In the genomic region with DNA sequence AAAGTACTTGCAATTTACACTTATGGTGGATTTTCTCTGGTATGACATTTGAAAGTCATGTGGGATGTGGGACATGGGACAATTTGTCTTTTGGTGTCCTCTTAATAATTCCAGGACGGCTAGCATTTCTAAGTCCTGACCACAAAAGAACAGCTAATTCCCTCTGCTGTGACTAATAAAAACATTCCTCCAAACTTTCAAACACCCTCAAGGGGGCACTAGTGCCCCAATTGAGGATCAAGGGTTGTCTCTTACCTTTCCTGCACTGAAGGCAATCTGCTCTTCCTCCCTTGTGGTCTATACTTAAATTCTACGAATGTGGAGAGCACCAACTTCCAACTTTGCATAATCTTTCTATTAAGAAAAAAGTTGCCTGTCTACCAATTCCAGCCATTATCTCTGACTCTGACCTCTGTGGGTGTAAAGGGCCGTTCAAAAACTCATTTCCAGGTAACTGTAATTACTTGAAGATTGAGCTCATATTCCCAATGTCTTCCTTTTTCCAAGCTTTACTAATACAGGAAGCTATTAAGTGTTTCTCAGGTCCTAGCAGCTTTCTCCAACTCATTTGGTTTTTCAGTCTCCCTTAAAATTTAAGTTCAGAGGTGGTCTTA, we compare ENCODE assay signal across 8 cellular contexts.
A peak's percentile ranks its signal among the peaks of the same experiment; 100 is the strongest.
DNase-seq lines count a peak whose midpoint lies in the region; ATAC-seq and TF ChIP-seq lines count a peak whose summit lies in the region.

No MANE protein-coding gene starts in this region.

- H3K9me3 ChIP-seq in thyroid gland, result no peaks in the 10 kb centered on the region

- no peak for TF ChIP-seq EP300 in Ishikawa (IDR thresholded peaks at IDR 0.05; ENCODE audit: borderline replicate concordance)

- peaks cover 3% of the 10 kb centered on the region for H3K36me3 Mint-ChIP-seq in T-helper 2 cell treated with Interferon-gamma antibody and Interleukin-4, amounts not matched to agents 5 μg/mL and 100 μg/mL, for 36 hours (ENCODE audit: low read depth)
- H3K36me3 Mint-ChIP-seq in chondrocyte (ENCODE audit: low read depth) (peaks cover 11% of the 10 kb centered on the region), mesothelial cell of epicardium (peaks cover 10% of the 10 kb centered on the region)

- H3K4me1 ChIP-seq in thyroid gland, result no peaks in the 10 kb centered on the region

- intact Hi-C loops in thyroid gland (cut with DNase I), result loop anchor here (10.0 kb wide), 1 partner anchor 52 kb away; no protein-coding TSS in a partner anchor

- no peak overlapping the region for H3K4me3 Mint-ChIP-seq in T-helper 2 cell treated with Interferon-gamma antibody and Interleukin-4, amounts not matched to agents 5 μg/mL and 100 μg/mL, for 36 hours
- H3K4me3 Mint-ChIP-seq in chondrocyte (ENCODE audit: unreplicated experiment) (no peak overlapping the region), mesothelial cell of epicardium (no peak overlapping the region)

- peaks cover 3% of the 10 kb centered on the region for H3K9me3 Mint-ChIP-seq in T-helper 2 cell treated with Interferon-gamma antibody and Interleukin-4, amounts not matched to agents 5 μg/mL and 100 μg/mL, for 36 hours
- H3K9me3 Mint-ChIP-seq in chondrocyte (ENCODE audit: low read depth) (peaks cover 14% of the 10 kb centered on the region), mesothelial cell of epicardium (peaks cover 22% of the 10 kb centered on the region)

- H3K36me3 ChIP-seq in thyroid gland, result no peaks in the 10 kb centered on the region

- no peak overlapping the region for H3K27ac ChIP-seq in thyroid gland

- peak; percentile 83 for TF ChIP-seq RAD21 in Ishikawa (IDR thresholded peaks at IDR 0.05; ENCODE audit: low read depth)

- no peak for TF ChIP-seq POLR2A in thyroid gland (IDR thresholded peaks at IDR 0.05)

- H3K4me3 ChIP-seq in thyroid gland (replicated peaks in 1 of 3), result no peak overlapping the region

- no peaks in the 10 kb centered on the region for H3K27me3 ChIP-seq in thyroid gland

- no peak overlapping the region for H3K27ac Mint-ChIP-seq in T-helper 2 cell treated with Interferon-gamma antibody and Interleukin-4, amounts not matched to agents 5 μg/mL and 100 μg/mL, for 36 hours
- H3K27ac Mint-ChIP-seq in chondrocyte (ENCODE audit: unreplicated experiment) (no peak overlapping the region), mesothelial cell of epicardium (no peak overlapping the region)

- CTCF ChIA-PET in GM10248 (lab: Yijun Ruan, JAX), result interaction anchor here (0.6 to 13.4 kb wide), 39 partner anchors 8 to 379 kb away, joined by 3 to 328 read pairs (median 5); partner anchors contain the start of genes DERA and RERG

- peaks cover 16% of the 10 kb centered on the region for H3K27me3 Mint-ChIP-seq in T-helper 2 cell treated with Interferon-gamma antibody and Interleukin-4, amounts not matched to agents 5 μg/mL and 100 μg/mL, for 36 hours (ENCODE audit: low read depth)
- H3K27me3 Mint-ChIP-seq in chondrocyte (ENCODE audit: low read depth) (no peaks in the 10 kb centered on the region), mesothelial cell of epicardium (ENCODE audit: low read depth) (no peaks in the 10 kb centered on the region)

- peak; percentile 75 for ATAC-seq in GM21717 (IDR thresholded peaks at IDR 0.05; ENCODE audit: unreplicated experiment)

- peak; percentile 64 for TF ChIP-seq CTCF in GM10248 (IDR thresholded peaks at IDR 0.05; ENCODE audit: control extremely low read depth, extremely low read depth, low read depth, missing control alignments)
- peak; percentile 88 for TF ChIP-seq CTCF in chondrocyte (IDR thresholded peaks at IDR 0.05)
- TF ChIP-seq CTCF in thyroid gland (IDR thresholded peaks at IDR 0.05), result peak in 4 of 6 experiments; percentile 37 to 64 (median 43)
- TF ChIP-seq CTCF in mesothelial cell of epicardium (IDR thresholded peaks at IDR 0.05; ENCODE audit: unreplicated experiment), result no peak

- H3K4me1 Mint-ChIP-seq in T-helper 2 cell treated with Interferon-gamma antibody and Interleukin-4, amounts not matched to agents 5 μg/mL and 100 μg/mL, for 36 hours (ENCODE audit: low read depth), result peaks cover 14% of the 10 kb centered on the region
- H3K4me1 Mint-ChIP-seq in chondrocyte (ENCODE audit: low read depth), result peaks cover 29% of the 10 kb centered on the region
- H3K4me1 Mint-ChIP-seq in mesothelial cell of epicardium, result no peaks in the 10 kb centered on the region

- WGBS in thyroid gland, 2 donors, result 39 to 46% methylated on average over 3 of the region's 3 CpGs

- POLR2A ChIA-PET in GM10248 (lab: Yijun Ruan, JAX), result interaction anchor here (0.5 kb wide), 1 partner anchor 373 kb away, joined by 7 read pairs; no protein-coding TSS in a partner anchor

- DNase-seq in GM10248 (ENCODE audit: extremely low spot score) (peak; percentile 47), chondrocyte (ENCODE audit: low spot score) (no peak), lung microvascular endothelial cell (ENCODE audit: low read depth in 2 of 2) (peak; percentile 46 to 63), thyroid gland (peak in 1 of 2 donors; percentile 26), mesothelial cell of epicardium (ENCODE audit: low spot score in 2 of 2, unreplicated experiment in 2 of 2) (no peak)
- DNase-seq in T-helper 2 cell treated with Interferon-gamma antibody and Interleukin-4, amounts not matched to agents 5 μg/mL and 100 μg/mL, for 36 hours (ENCODE audit: low spot score), result peak; percentile 50

TF ChIP-seq in Ishikawa, 13 proteins besides CTCF, POLR2A, EP300 and RAD21:
- TF ChIP-seq TEAD4 (IDR thresholded peaks at IDR 0.05), result no peak
- no peak for TF ChIP-seq TCF12 (IDR thresholded peaks at IDR 0.05; ENCODE audit: low read depth)
- no peak for TF ChIP-seq YY1 (IDR thresholded peaks at IDR 0.05; ENCODE audit: low read depth)
- TF ChIP-seq CEBPB (IDR thresholded peaks at IDR 0.05), result no peak
- TF ChIP-seq USF1 (IDR thresholded peaks at IDR 0.05), result no peak
- no peak for TF ChIP-seq FOXM1 (IDR thresholded peaks at IDR 0.05; ENCODE audit: borderline replicate concordance, low read depth)
- no peak for TF ChIP-seq CREB1 (IDR thresholded peaks at IDR 0.05; ENCODE audit: low read depth)
- TF ChIP-seq ZBTB7A (IDR thresholded peaks at IDR 0.05; ENCODE audit: low read depth), result no peak
- no peak for TF ChIP-seq EGR1 (IDR thresholded peaks at IDR 0.05)
- TF ChIP-seq, protein P1, sequence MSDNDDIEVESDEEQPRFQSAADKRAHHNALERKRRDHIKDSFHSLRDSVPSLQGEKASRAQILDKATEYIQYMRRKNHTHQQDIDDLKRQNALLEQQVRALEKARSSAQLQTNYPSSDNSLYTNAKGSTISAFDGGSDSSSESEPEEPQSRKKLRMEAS (IDR thresholded peaks at IDR 0.05), result no peak
- TF ChIP-seq NFIC (IDR thresholded peaks at IDR 0.05), result no peak
- no peak for TF ChIP-seq TAF1 (IDR thresholded peaks at IDR 0.05; ENCODE audit: low read depth)
- TF ChIP-seq, protein P2, sequence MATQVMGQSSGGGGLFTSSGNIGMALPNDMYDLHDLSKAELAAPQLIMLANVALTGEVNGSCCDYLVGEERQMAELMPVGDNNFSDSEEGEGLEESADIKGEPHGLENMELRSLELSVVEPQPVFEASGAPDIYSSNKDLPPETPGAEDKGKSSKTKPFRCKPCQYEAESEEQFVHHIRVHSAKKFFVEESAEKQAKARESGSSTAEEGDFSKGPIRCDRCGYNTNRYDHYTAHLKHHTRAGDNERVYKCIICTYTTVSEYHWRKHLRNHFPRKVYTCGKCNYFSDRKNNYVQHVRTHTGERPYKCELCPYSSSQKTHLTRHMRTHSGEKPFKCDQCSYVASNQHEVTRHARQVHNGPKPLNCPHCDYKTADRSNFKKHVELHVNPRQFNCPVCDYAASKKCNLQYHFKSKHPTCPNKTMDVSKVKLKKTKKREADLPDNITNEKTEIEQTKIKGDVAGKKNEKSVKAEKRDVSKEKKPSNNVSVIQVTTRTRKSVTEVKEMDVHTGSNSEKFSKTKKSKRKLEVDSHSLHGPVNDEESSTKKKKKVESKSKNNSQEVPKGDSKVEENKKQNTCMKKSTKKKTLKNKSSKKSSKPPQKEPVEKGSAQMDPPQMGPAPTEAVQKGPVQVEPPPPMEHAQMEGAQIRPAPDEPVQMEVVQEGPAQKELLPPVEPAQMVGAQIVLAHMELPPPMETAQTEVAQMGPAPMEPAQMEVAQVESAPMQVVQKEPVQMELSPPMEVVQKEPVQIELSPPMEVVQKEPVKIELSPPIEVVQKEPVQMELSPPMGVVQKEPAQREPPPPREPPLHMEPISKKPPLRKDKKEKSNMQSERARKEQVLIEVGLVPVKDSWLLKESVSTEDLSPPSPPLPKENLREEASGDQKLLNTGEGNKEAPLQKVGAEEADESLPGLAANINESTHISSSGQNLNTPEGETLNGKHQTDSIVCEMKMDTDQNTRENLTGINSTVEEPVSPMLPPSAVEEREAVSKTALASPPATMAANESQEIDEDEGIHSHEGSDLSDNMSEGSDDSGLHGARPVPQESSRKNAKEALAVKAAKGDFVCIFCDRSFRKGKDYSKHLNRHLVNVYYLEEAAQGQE (IDR thresholded peaks at IDR 0.05; ENCODE audit: low read depth), result no peak
TF ChIP-seq in Ishikawa: peak in this region for 0.

Comparison
In these comparisons a context has a peak if more than half of its experiments do, and no peak if none do; other contexts are left out.
1. DNase-seq: peak in GM10248 (single experiment), T-helper 2 cell treated with Interferon-gamma antibody and Interleukin-4, amounts not matched to agents 5 μg/mL and 100 μg/mL, for 36 hours (single experiment) and lung microvascular endothelial cell (2 of 2); none in chondrocyte (single experiment) and mesothelial cell of epicardium (0 of 2).